8 cellular contexts compared by ENCODE assay signal in genomic region chr2:41414486-41415230, GRCh38.
DNase-seq lines count a peak whose midpoint lies in the region; ATAC-seq and TF ChIP-seq lines count a peak whose summit lies in the region.

No MANE protein-coding gene starts in this region.

- H3K4me3 ChIP-seq in epithelial cell of esophagus (ENCODE audit: low read length) = no peak overlapping the region
- no peak overlapping the region for H3K4me3 ChIP-seq in prostate gland
- H3K4me3 ChIP-seq in lower leg skin (ENCODE audit: low read depth, poor library complexity, severe bottlenecking) = no peak overlapping the region

- DNase-seq in CMK (ENCODE audit: low read depth) = peak; percentile 15
- peak; percentile 34 to 50 for DNase-seq in NOMO-1 (lab: John Stamatoyannopoulos, UW; ENCODE audit: unreplicated experiment in 2 of 2)
- peak; percentile 63 for DNase-seq in epithelial cell of esophagus (ENCODE audit: low read depth)
- no peak for DNase-seq in prostate gland (ENCODE audit: low spot score)
- no peak for DNase-seq in lower leg skin (ENCODE audit: low spot score in 2 of 2)
- no peak for DNase-seq in stimulated activated CD4-positive, alpha-beta T cell treated with anti-CD3 and anti-CD28 coated beads, Interleukin-4, amount 100 ng/mL, for 1 hour

- H3K27ac ChIP-seq in prostate gland = no peak overlapping the region

- no peaks in the 10 kb centered on the region for H3K27me3 ChIP-seq in prostate gland (replicated peaks; ENCODE audit: insufficient read depth)

- H3K4me1 ChIP-seq in prostate gland (replicated peaks) = no peaks in the 10 kb centered on the region

- ATAC-seq in GM18511 (IDR thresholded peaks at IDR 0.05; ENCODE audit: unreplicated experiment) (peak; percentile 74), HG03354 (IDR thresholded peaks at IDR 0.05; ENCODE audit: poor library complexity, severe bottlenecking, unreplicated experiment) (peak; percentile 70)

- TF ChIP-seq CTCF in epithelial cell of esophagus (IDR thresholded peaks at IDR 0.05; ENCODE audit: insufficient read depth, low read depth, low read length, missing control alignments) = peak; percentile 63
- peak in 3 of 4 experiments; percentile 13 to 45 (median 41) for TF ChIP-seq CTCF in prostate gland (IDR thresholded peaks at IDR 0.05)
- TF ChIP-seq CTCF in lower leg skin (IDR thresholded peaks at IDR 0.05) = no peak

- 53% methylated on average over 5 of the region's 5 CpGs for WGBS in prostate gland
- WGBS in lower leg skin, 2 donors = 47 to 54% methylated on average over 5 of the region's 5 CpGs

- no peaks in the 10 kb centered on the region for H3K9me3 ChIP-seq in prostate gland

- no peaks in the 10 kb centered on the region for H3K36me3 ChIP-seq in prostate gland

- TF ChIP-seq POLR2A in prostate gland (IDR thresholded peaks at IDR 0.05) = no peak
- TF ChIP-seq POLR2A in lower leg skin (IDR thresholded peaks at IDR 0.05) = no peak

- intact Hi-C loops in prostate gland (cut with DNase I) = no loop called here
- intact Hi-C loops in lower leg skin (cut with DNase I; ENCODE audit: low total_unique reads) = no loop called here

Comparison
In these comparisons a context has a peak if more than half of its experiments do, and no peak if none do; other contexts are left out.
1. DNase-seq: peak in CMK (single experiment), NOMO-1 (2 of 2) and epithelial cell of esophagus (single experiment); none in prostate gland (single experiment), lower leg skin (0 of 2) and stimulated activated CD4-positive, alpha-beta T cell treated with anti-CD3 and anti-CD28 coated beads, Interleukin-4, amount 100 ng/mL, for 1 hour (single experiment).
2. CTCF ChIP-seq: peak in epithelial cell of esophagus (single experiment) and prostate gland (3 of 4); none in lower leg skin (0 of 3).